Comparison of ENCODE assay signal across 1 cellular context in genomic region chr14:33901429-33902155, GRCh38.
TF ChIP-seq lines count a peak whose summit lies in the region.

No MANE protein-coding gene starts in this region.

TF ChIP-seq in HepG2, 621 proteins besides CTCF, POLR2A, EP300 and RAD21 (continued from another document and continues in another):
- TF ChIP-seq TRAFD1 (CRISPR knock-in tag; IDR thresholded peaks at IDR 0.05; ENCODE audit: borderline replicate concordance) (peak; percentile 72; the same call in 1 of the 2 replicates), ZEB1 (IDR thresholded peaks at IDR 0.05; ENCODE audit: insufficient replicate concordance, low read depth) (peak; percentile 15), RCOR2 (CRISPR knock-in tag; IDR thresholded peaks at IDR 0.05) (no peak), JUNB (CRISPR knock-in tag; IDR thresholded peaks at IDR 0.05; ENCODE audit: borderline replicate concordance) (no peak), DMTF1 (CRISPR knock-in tag; IDR thresholded peaks at IDR 0.05) (no peak), HNRNPUL1 (IDR thresholded peaks at IDR 0.05; ENCODE audit: low read depth, low read length) (no peak), ZNF782 (CRISPR knock-in tag; IDR thresholded peaks at IDR 0.05; ENCODE audit: borderline replicate concordance) (peak; percentile 57; the same call in 1 of the 2 replicates), TBX3 (IDR thresholded peaks at IDR 0.05; ENCODE audit: borderline replicate concordance) (no peak), ZNF501 (CRISPR knock-in tag; IDR thresholded peaks at IDR 0.05) (peak; percentile 64; the same call in 1 of the 2 replicates), PTBP1 (IDR thresholded peaks at IDR 0.05; ENCODE audit: low read depth, low read length, poor library complexity, severe bottlenecking) (no peak), MLXIP (CRISPR knock-in tag; IDR thresholded peaks at IDR 0.05; ENCODE audit: borderline replicate concordance) (no peak), SYNCRIP (IDR thresholded peaks at IDR 0.05; ENCODE audit: insufficient read depth, low read depth, low read length) (no peak), PRPF4 (IDR thresholded peaks at IDR 0.05; ENCODE audit: low read depth, low read length, poor library complexity, severe bottlenecking) (no peak), LCORL (IDR thresholded peaks at IDR 0.05) (no peak), LCORL (CRISPR knock-in tag; IDR thresholded peaks at IDR 0.05) (no peak), ZNF143 (CRISPR knock-in tag; IDR thresholded peaks at IDR 0.05) (no peak), ZNF709 (CRISPR knock-in tag; IDR thresholded peaks at IDR 0.05) (no peak), TSC22D2 (CRISPR knock-in tag; IDR thresholded peaks at IDR 0.05; ENCODE audit: borderline replicate concordance) (no peak), ZNF687 (CRISPR knock-in tag; IDR thresholded peaks at IDR 0.05) (peak; percentile 44; the same call in 1 of the 2 replicates), ZNF616 (CRISPR knock-in tag; IDR thresholded peaks at IDR 0.05; ENCODE audit: low read depth) (no peak), ZNF772 (CRISPR knock-in tag; IDR thresholded peaks at IDR 0.05) (no peak), ZNF407 (CRISPR knock-in tag; IDR thresholded peaks at IDR 0.05; ENCODE audit: not compliant biosample characterization) (no peak), ZNF83 (CRISPR knock-in tag; IDR thresholded peaks at IDR 0.05; ENCODE audit: borderline replicate concordance) (no peak), HNF4G (IDR thresholded peaks at IDR 0.05; ENCODE audit: borderline replicate concordance, low read depth, low read length) (peak; percentile 26; the same call in 1 of the 2 replicates), HNF4G (CRISPR knock-in tag; IDR thresholded peaks at IDR 0.05; ENCODE audit: borderline replicate concordance, low read depth) (no peak), ZNF276 (CRISPR knock-in tag; IDR thresholded peaks at IDR 0.05; ENCODE audit: low read depth) (no peak)
